ENCODE assay signal across 1 cellular context in the genomic region with DNA sequence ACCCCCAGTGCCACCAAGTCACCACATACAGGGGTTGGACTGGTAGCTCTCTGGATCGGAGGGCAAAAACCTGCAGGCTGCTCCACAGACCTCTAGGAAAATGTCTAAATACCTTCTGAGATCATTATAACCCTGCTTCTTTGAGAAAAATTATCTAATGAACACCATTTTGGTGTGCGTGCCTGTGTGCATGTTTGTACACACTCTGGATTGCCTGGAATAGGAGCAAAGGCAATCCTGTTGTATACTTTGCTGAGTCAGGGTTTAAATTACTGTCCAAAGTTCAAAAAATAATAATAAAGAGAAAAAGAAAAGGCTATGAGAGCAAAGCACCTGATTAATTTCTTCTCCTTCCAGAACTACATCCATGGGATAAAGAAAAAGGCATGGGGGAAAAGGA.
TF ChIP-seq lines count a peak whose summit lies in the region.

No MANE protein-coding gene starts in this region.

TF ChIP-seq in GM12878, 131 proteins besides CTCF, POLR2A, EP300 and RAD21:
- TF ChIP-seq TARDBP (IDR thresholded peaks at IDR 0.05; ENCODE audit: borderline replicate concordance) (no peak), YBX1 (IDR thresholded peaks at IDR 0.05) (no peak), E4F1 (IDR thresholded peaks at IDR 0.05; ENCODE audit: borderline replicate concordance, partially characterized antibody) (no peak), RELB (IDR thresholded peaks at IDR 0.05; ENCODE audit: low read depth) (no peak), SMAD1 (IDR thresholded peaks at IDR 0.05; ENCODE audit: low read depth, partially characterized antibody) (no peak), SUZ12 (IDR thresholded peaks at IDR 0.05; ENCODE audit: unreplicated experiment) (no peak), NR2C2 (IDR thresholded peaks at IDR 0.05; ENCODE audit: borderline replicate concordance, control insufficient read depth, insufficient read length, low read depth) (no peak), MLLT1 (IDR thresholded peaks at IDR 0.05) (no peak)
